Comparison of ENCODE assay signal across 18 cellular contexts in the genomic region with DNA sequence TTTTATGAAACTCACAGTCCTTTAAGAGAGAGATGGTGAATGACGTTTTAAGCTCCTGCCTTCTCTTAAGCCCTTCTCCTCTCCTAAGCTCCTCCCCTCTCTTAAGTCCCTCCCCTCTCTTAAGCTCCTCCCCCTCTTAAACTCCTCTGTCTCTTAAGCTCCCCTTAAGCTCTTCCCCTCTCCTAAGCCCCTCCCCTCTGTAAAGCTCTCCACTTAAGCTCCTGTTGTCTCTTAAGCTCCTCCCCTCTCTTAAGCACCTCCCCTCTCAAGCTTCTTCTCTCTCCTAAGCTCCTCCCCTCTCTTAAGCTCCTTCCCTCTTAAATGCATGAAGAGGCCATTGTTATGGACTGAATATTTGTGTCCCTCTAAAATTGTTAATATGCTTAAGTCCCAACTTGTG.
DNase-seq lines count a peak whose midpoint lies in the region; ATAC-seq, FAIRE-seq and TF ChIP-seq lines count a peak whose summit lies in the region.
"Had no signal": no experiment of that assay in that cellular context is flagged by ENCODE, and none has a peak within 500 bp of the region (broad histone marks: within the 10 kb centered on the region; RNA-seq: fewer than 3 reads in every experiment).

No MANE protein-coding gene starts in this region.

- H3K9me2 ChIP-seq in GM23248 (ENCODE audit: insufficient read depth), result no peaks in the 10 kb centered on the region

- no peaks in the 10 kb centered on the region for H3K79me2 ChIP-seq in GM23248 (ENCODE audit: insufficient read depth)

- H3K27me3 ChIP-seq in WERI-Rb-1 (ENCODE audit: insufficient read depth, low read depth, severe bottlenecking) (no peaks in the 10 kb centered on the region), GM23248 (replicated peaks; ENCODE audit: insufficient read depth) (no peaks in the 10 kb centered on the region)
- H3K27me3 ChIP-seq: MG63 had no signal

- in situ Hi-C loops in GM23248 (cut with MboI), result no loop called here

- 32% methylated on average over 1 of the region's 1 CpG for WGBS in A549 (ENCODE audit: missing lambda C conversion rate)
- WGBS in GM23248 (ENCODE audit: low coverage in 1 of 2, low lambda C conversion rate in 2 of 2, missing lambda C conversion rate in 2 of 2), 2 experiments, result 25 to 30% methylated on average over 1 of the region's 1 CpG

- TF ChIP-seq EP300 in A549 (IDR thresholded peaks at IDR 0.05), result no peak

- TF ChIP-seq RAD21 in A549 (conservative IDR thresholded peaks at IDR 0.05 in 1 of 2, IDR thresholded peaks at IDR 0.05 in 1 of 2), result no peak

- ATAC-seq in A549 (peak; percentile 48 to 79; a peak in 4 of 6 replicates), GM21528 (IDR thresholded peaks at IDR 0.05; ENCODE audit: low FRiP score, unreplicated experiment) (no peak)
- ATAC-seq: HCT116, Right ventricle myocardium inferior, T-cell had no signal

- H3K4me1 ChIP-seq in A549 (no peaks in the 10 kb centered on the region), GM23248 (ENCODE audit: insufficient read depth) (no peaks in the 10 kb centered on the region)

- no peak overlapping the region for H3K4me3 ChIP-seq in A549
- H3K4me3 ChIP-seq in WERI-Rb-1 (ENCODE audit: low read depth, low read length), result no peak overlapping the region
- no peak overlapping the region for H3K4me3 ChIP-seq in GM23248
- H3K4me3 ChIP-seq: MG63, SK-N-MC had no signal

- FAIRE-seq in A549 (lab: Jason Lieb, UNC), result no peak

- POLR2A ChIA-PET in A549 (lab: Yijun Ruan, JAX), result no interaction called here

- H3K9ac ChIP-seq in GM23248, result no peak overlapping the region
- H3K9ac ChIP-seq: KMS-11 had no signal

- H3K9me3 ChIP-seq in A549 (no peaks in the 10 kb centered on the region), WERI-Rb-1 (ENCODE audit: severe bottlenecking) (peaks cover 3% of the 10 kb centered on the region), GM23248 (ENCODE audit: low read depth) (no peaks in the 10 kb centered on the region)
- H3K9me3 ChIP-seq: MG63 had no signal

- no peak overlapping the region for H2AFZ ChIP-seq in GM23248

- no peak for TF ChIP-seq POLR2A in A549 (IDR thresholded peaks at IDR 0.05; ENCODE audit: low read length)

- H3K36me3 ChIP-seq in WERI-Rb-1 (no peaks in the 10 kb centered on the region), GM23248 (ENCODE audit: low read depth) (no peaks in the 10 kb centered on the region)
- H3K36me3 ChIP-seq: MG63 had no signal

- H3F3A ChIP-seq in GM23248 (ENCODE audit: insufficient read depth), result no peaks in the 10 kb centered on the region

- H4K20me1 ChIP-seq in GM23248 (ENCODE audit: insufficient read depth), result no peaks in the 10 kb centered on the region

- no peak for TF ChIP-seq CTCF in A549 (IDR thresholded peaks at IDR 0.05)
- TF ChIP-seq CTCF in WERI-Rb-1 (IDR thresholded peaks at IDR 0.05; ENCODE audit: low read depth, low read length), result no peak

- peak in 1 of 2 experiments; percentile 68 for DNase-seq in A549 (ENCODE audit: low read depth in 1 of 2, low spot score in 1 of 2)
- DNase-seq in COLO829 (ENCODE audit: low spot score), result peak; percentile 16
- DNase-seq in M059J (ENCODE audit: low read depth), result peak; percentile 33
- DNase-seq in WERI-Rb-1, result peak; percentile 20
- no peak for DNase-seq in GM23248
- DNase-seq in cortex of kidney (lab: John Stamatoyannopoulos, UW), result no peak
- DNase-seq: CD4-positive, alpha-beta memory T cell; MG63; NCI-H1105; NCI-H1694; NCI-H69; T-cell; T-helper 9 cell had no signal

- H3K4me2 ChIP-seq in A549 (no peak overlapping the region), GM23248 (ENCODE audit: unreplicated experiment) (no peak overlapping the region)
- H3K4me2 ChIP-seq: KMS-11 had no signal

- CTCF ChIA-PET in A549 (lab: Yijun Ruan, JAX), result no interaction called here

- no peak overlapping the region for H3K27ac ChIP-seq in A549
- H3K27ac ChIP-seq in WERI-Rb-1, result no peak overlapping the region
- no peak overlapping the region for H3K27ac ChIP-seq in GM23248
- H3K27ac ChIP-seq: KMS-11, SK-N-MC had no signal

TF ChIP-seq in A549, 52 proteins besides CTCF, POLR2A, EP300 and RAD21:
- TF ChIP-seq NPAS2 (CRISPR knock-in tag; IDR thresholded peaks at IDR 0.05; ENCODE audit: borderline replicate concordance) (no peak), RCOR1 (IDR thresholded peaks at IDR 0.05; ENCODE audit: low read depth, low read length) (no peak), GATA3 (IDR thresholded peaks at IDR 0.05; ENCODE audit: borderline replicate concordance) (no peak), JUNB (IDR thresholded peaks at IDR 0.05) (no peak), CBX8 (IDR thresholded peaks at IDR 0.05) (no peak), ZSCAN20 (CRISPR knock-in tag; IDR thresholded peaks at IDR 0.05) (no peak)
- TF ChIP-seq, protein P1, sequence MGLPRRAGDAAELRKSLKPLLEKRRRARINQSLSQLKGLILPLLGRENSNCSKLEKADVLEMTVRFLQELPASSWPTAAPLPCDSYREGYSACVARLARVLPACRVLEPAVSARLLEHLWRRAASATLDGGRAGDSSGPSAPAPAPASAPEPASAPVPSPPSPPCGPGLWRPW (IDR thresholded peaks at IDR 0.05), result no peak
- TF ChIP-seq, protein P2, sequence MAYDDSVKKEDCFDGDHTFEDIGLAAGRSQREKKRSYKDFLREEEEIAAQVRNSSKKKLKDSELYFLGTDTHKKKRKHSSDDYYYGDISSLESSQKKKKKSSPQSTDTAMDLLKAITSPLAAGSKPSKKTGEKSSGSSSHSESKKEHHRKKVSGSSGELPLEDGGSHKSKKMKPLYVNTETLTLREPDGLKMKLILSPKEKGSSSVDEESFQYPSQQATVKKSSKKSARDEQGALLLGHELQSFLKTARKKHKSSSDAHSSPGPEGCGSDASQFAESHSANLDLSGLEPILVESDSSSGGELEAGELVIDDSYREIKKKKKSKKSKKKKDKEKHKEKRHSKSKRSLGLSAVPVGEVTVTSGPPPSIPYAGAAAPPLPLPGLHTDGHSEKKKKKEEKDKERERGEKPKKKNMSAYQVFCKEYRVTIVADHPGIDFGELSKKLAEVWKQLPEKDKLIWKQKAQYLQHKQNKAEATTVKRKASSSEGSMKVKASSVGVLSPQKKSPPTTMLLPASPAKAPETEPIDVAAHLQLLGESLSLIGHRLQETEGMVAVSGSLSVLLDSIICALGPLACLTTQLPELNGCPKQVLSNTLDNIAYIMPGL (CRISPR knock-in tag; IDR thresholded peaks at IDR 0.05; ENCODE audit: borderline replicate concordance), result no peak

Comparison
In these comparisons a context has a peak if more than half of its experiments do, and no peak if none do; other contexts are left out.
1. DNase-seq: peak in COLO829 (single experiment), M059J (single experiment) and WERI-Rb-1 (single experiment); none in GM23248 (single experiment) and cortex of kidney (single experiment).